In genomic region chr1:86395771-86396502, GRCh38 we compare ENCODE assay signal across 8 cellular contexts. TPM values are rescaled to one million over a fixed set of nuclear protein-coding genes. Genes with fewer than 3 reads are reported as not detected.
DNase-seq lines count a peak whose midpoint lies in the region; ATAC-seq and TF ChIP-seq lines count a peak whose summit lies in the region.

Gene ODF2L, minus strand, starts transcription at chr1:86396323. Its CDS starts 9,296 bp downstream, at chr1:86387027.

- TF ChIP-seq EP300 in SK-N-SH (IDR thresholded peaks at IDR 0.05; ENCODE audit: borderline replicate concordance in 1 of 2, low read depth in 1 of 2, low read length in 1 of 2) = no peak
- TF ChIP-seq EP300 in gastroesophageal sphincter (IDR thresholded peaks at IDR 0.05) = no peak
- no peak for TF ChIP-seq EP300 in suprapubic skin (IDR thresholded peaks at IDR 0.05)

- peak within 1 kb of the TSS; percentile 99 for H2AFZ ChIP-seq in SK-N-SH (ENCODE audit: low read depth)

- no peaks in the 10 kb centered on the region for H4K20me1 ChIP-seq in SK-N-SH (ENCODE audit: insufficient read depth)

- H3K4me2 ChIP-seq in SK-N-SH = peak within 1 kb of the TSS; percentile 84

- TF ChIP-seq CTCF in SK-N-SH (IDR thresholded peaks at IDR 0.05) (no peak), gastroesophageal sphincter (IDR thresholded peaks at IDR 0.05) (no peak), suprapubic skin (IDR thresholded peaks at IDR 0.05) (no peak)

- H3K27ac ChIP-seq in SK-N-SH (ENCODE audit: low read depth in 2 of 2, low read length in 1 of 2) (peak within 1 kb of the TSS; percentile 74 to 90), gastroesophageal sphincter (peak within 1 kb of the TSS; percentile 11 to 88 (median 84)), suprapubic skin (peak within 1 kb of the TSS; percentile 79)

- under 1% methylated on average over 45 of the region's 55 CpGs for WGBS in SK-N-SH (ENCODE audit: low lambda C conversion rate)
- WGBS in gastroesophageal sphincter (ENCODE audit: low coverage in 1 of 2), 2 donors = 0% methylated on average over 3 to 4 of the region's 55 CpGs
- under 1% methylated on average over 52 of the region's 55 CpGs for WGBS in suprapubic skin

- H3K9me3 ChIP-seq in SK-N-SH (no peaks in the 10 kb centered on the region), gastroesophageal sphincter (no peaks in the 10 kb centered on the region), suprapubic skin (no peaks in the 10 kb centered on the region)

- CTCF ChIA-PET in SK-N-SH (lab: Yijun Ruan, JAX) = interaction anchor here (0.8 to 1.6 kb wide), 4 partner anchors 11 to 309 kb away, joined by 3 to 7 read pairs (median 6); no protein-coding TSS in a partner anchor

- H3K9me2 ChIP-seq in SK-N-SH = no peaks in the 10 kb centered on the region

- peaks cover 16% of the 10 kb centered on the region for H3F3A ChIP-seq in SK-N-SH (replicated peaks; ENCODE audit: insufficient read depth)

- peaks cover 49% of the 10 kb centered on the region for H3K79me2 ChIP-seq in SK-N-SH (ENCODE audit: insufficient read depth)

- H3K4me1 ChIP-seq in SK-N-SH (ENCODE audit: control insufficient read depth in 1 of 2, insufficient read depth in 2 of 2, low read depth in 1 of 2, low read length in 1 of 2) = peaks cover 0 to 6% of the 10 kb centered on the region in 2 experiments; a peak in 1 of 4 replicates
- H3K4me1 ChIP-seq in gastroesophageal sphincter = peaks cover 0 to 39% (median 4%) of the 10 kb centered on the region in 3 donors
- H3K4me1 ChIP-seq in suprapubic skin = peaks cover 24% of the 10 kb centered on the region

- peak within 1 kb of the TSS; percentile 82 for H3K9ac ChIP-seq in SK-N-SH

- peak; percentile 50 for DNase-seq in GM04503 (ENCODE audit: low read depth)
- peak; percentile 70 for DNase-seq in NCI-H1048 (lab: John Stamatoyannopoulos, UW)
- peak; percentile 88 for DNase-seq in SK-N-SH
- DNase-seq in activated naive CD4-positive, alpha-beta T cell treated with anti-CD3 and anti-CD28 coated beads, Interleukin-2, amount 50 U/mL, for 16 hours = peak; percentile 88
- peak; percentile 24 to 95 (median 85) for DNase-seq in nucleus accumbens (lab: John Stamatoyannopoulos, UW)
- DNase-seq in suprapubic skin (ENCODE audit: low spot score in 2 of 2) = peak; percentile 95 to 96

- TF ChIP-seq POLR2A in gastroesophageal sphincter (IDR thresholded peaks at IDR 0.05) (peak; percentile 44 to 50), suprapubic skin (IDR thresholded peaks at IDR 0.05) (peak in 1 of 2 donors; percentile 44)

- TF ChIP-seq RAD21 in SK-N-SH (IDR thresholded peaks at IDR 0.05; ENCODE audit: low read length) = no peak

- POLR2A ChIA-PET in SK-N-SH (lab: Yijun Ruan, JAX) = interaction anchor here (0.9 to 1.5 kb wide), 4 partner anchors 11 to 308 kb away, joined by 3 to 5 read pairs (median 4); partner anchors contain the start of genes CLCA2 and SH3GLB1

- H3K27me3 ChIP-seq in SK-N-SH (ENCODE audit: insufficient read depth) (no peaks in the 10 kb centered on the region), gastroesophageal sphincter (no peaks in the 10 kb centered on the region), suprapubic skin (no peaks in the 10 kb centered on the region)

- peak; percentile 100 for ATAC-seq in HG02571 (IDR thresholded peaks at IDR 0.05; ENCODE audit: unreplicated experiment)
- ATAC-seq in gastroesophageal sphincter = peak; percentile 99

- peaks cover 0 to 8% of the 10 kb centered on the region in 2 experiments for H3K36me3 ChIP-seq in SK-N-SH (replicated peaks in 1 of 2; ENCODE audit: control insufficient read depth in 1 of 2, insufficient read depth in 2 of 2, low read length in 1 of 2)
- no peaks in the 10 kb centered on the region for H3K36me3 ChIP-seq in gastroesophageal sphincter
- H3K36me3 ChIP-seq in suprapubic skin = no peaks in the 10 kb centered on the region

- H3K4me3 ChIP-seq in SK-N-SH (ENCODE audit: low read depth in 2 of 2, low read length in 1 of 2) (peak within 1 kb of the TSS; percentile 96 to 97), gastroesophageal sphincter (peak within 1 kb of the TSS; percentile 85 to 88), suprapubic skin (peak within 1 kb of the TSS; percentile 93)

TF ChIP-seq in SK-N-SH, 30 proteins besides CTCF, POLR2A, EP300 and RAD21 (continues in another document):
- TF ChIP-seq JUND (IDR thresholded peaks at IDR 0.05) (no peak), GATA2 (CRISPR knock-in tag; IDR thresholded peaks at IDR 0.05) (no peak), GABPA (IDR thresholded peaks at IDR 0.05; ENCODE audit: low read depth) (no peak), POLR2AphosphoS5 (IDR thresholded peaks at IDR 0.05; ENCODE audit: low read depth, low read length) (peak; percentile 61), SMC3 (IDR thresholded peaks at IDR 0.05; ENCODE audit: low read depth, low read length) (no peak), TEAD4 (IDR thresholded peaks at IDR 0.05; ENCODE audit: borderline replicate concordance, insufficient read depth) (no peak), FOXM1 (IDR thresholded peaks at IDR 0.05; ENCODE audit: low read depth) (no peak), MEF2A (IDR thresholded peaks at IDR 0.05; ENCODE audit: borderline replicate concordance, low read depth) (no peak), CHD2 (IDR thresholded peaks at IDR 0.05; ENCODE audit: low read length, partially characterized antibody) (no peak), RFX5 (IDR thresholded peaks at IDR 0.05; ENCODE audit: low read length) (peak; percentile 77; the same call in 1 of the 2 replicates), ELF1 (IDR thresholded peaks at IDR 0.05) (no peak; the same call in 1 of the 2 replicates), FOXJ3 (CRISPR knock-in tag; IDR thresholded peaks at IDR 0.05) (peak; percentile 25; the same call in 1 of the 2 replicates), EZH2phosphoT487 (IDR thresholded peaks at IDR 0.05; ENCODE audit: borderline replicate concordance, low read depth) (no peak), YY1 (IDR thresholded peaks at IDR 0.05; ENCODE audit: low read depth) (peak; percentile 33; the same call in 1 of the 2 replicates), MAX (IDR thresholded peaks at IDR 0.05; ENCODE audit: low read depth) (peak; percentile 48), TAF1 (IDR thresholded peaks at IDR 0.05; ENCODE audit: borderline replicate concordance, low read depth, low read length) (peak; percentile 54; the same call in 1 of the 2 replicates)
- TF ChIP-seq, protein P1, sequence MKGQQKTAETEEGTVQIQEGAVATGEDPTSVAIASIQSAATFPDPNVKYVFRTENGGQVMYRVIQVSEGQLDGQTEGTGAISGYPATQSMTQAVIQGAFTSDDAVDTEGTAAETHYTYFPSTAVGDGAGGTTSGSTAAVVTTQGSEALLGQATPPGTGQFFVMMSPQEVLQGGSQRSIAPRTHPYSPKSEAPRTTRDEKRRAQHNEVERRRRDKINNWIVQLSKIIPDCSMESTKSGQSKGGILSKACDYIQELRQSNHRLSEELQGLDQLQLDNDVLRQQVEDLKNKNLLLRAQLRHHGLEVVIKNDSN (IDR thresholded peaks at IDR 0.05; ENCODE audit: borderline replicate concordance, low read depth) = no peak
- TF ChIP-seq, protein P2, sequence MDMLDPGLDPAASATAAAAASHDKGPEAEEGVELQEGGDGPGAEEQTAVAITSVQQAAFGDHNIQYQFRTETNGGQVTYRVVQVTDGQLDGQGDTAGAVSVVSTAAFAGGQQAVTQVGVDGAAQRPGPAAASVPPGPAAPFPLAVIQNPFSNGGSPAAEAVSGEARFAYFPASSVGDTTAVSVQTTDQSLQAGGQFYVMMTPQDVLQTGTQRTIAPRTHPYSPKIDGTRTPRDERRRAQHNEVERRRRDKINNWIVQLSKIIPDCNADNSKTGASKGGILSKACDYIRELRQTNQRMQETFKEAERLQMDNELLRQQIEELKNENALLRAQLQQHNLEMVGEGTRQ (IDR thresholded peaks at IDR 0.05; ENCODE audit: borderline replicate concordance, low read depth, low read length) = no peak
- TF ChIP-seq, protein P3, sequence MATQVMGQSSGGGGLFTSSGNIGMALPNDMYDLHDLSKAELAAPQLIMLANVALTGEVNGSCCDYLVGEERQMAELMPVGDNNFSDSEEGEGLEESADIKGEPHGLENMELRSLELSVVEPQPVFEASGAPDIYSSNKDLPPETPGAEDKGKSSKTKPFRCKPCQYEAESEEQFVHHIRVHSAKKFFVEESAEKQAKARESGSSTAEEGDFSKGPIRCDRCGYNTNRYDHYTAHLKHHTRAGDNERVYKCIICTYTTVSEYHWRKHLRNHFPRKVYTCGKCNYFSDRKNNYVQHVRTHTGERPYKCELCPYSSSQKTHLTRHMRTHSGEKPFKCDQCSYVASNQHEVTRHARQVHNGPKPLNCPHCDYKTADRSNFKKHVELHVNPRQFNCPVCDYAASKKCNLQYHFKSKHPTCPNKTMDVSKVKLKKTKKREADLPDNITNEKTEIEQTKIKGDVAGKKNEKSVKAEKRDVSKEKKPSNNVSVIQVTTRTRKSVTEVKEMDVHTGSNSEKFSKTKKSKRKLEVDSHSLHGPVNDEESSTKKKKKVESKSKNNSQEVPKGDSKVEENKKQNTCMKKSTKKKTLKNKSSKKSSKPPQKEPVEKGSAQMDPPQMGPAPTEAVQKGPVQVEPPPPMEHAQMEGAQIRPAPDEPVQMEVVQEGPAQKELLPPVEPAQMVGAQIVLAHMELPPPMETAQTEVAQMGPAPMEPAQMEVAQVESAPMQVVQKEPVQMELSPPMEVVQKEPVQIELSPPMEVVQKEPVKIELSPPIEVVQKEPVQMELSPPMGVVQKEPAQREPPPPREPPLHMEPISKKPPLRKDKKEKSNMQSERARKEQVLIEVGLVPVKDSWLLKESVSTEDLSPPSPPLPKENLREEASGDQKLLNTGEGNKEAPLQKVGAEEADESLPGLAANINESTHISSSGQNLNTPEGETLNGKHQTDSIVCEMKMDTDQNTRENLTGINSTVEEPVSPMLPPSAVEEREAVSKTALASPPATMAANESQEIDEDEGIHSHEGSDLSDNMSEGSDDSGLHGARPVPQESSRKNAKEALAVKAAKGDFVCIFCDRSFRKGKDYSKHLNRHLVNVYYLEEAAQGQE (IDR thresholded peaks at IDR 0.05; ENCODE audit: low read depth, low read length) = no peak

RNA-seq across cellular contexts. Expression of gene ODF2L, which starts in this region (rescaled TPM):
- 5.3 and 7.9 TPM in 2 replicates for polyA plus RNA-seq in SK-N-SH (2012; rRNA removed)
- polyA plus RNA-seq in SK-N-SH (2012; cell fraction: cytosol; rRNA removed) = 5.6 and 7.6 TPM in 2 replicates
- polyA plus RNA-seq in SK-N-SH (2012; cell fraction: nucleus; rRNA removed) = 10.6 and 24.1 TPM in 2 replicates
- 10 to 100 TPM in 3 of 4 donors, 1 to 10 TPM in 1; 9.2 to 30.8 (median 21.4) TPM for total RNA-seq in gastroesophageal sphincter
- 10 to 100 TPM; 16.6 to 33.4 (median 23.5) TPM for total RNA-seq in suprapubic skin

Comparison
In these comparisons a context has a peak if more than half of its experiments do, and no peak if none do; other contexts are left out.
1. Peak in every context shown above with its lines: DNase-seq, ATAC-seq, H3K4me3 ChIP-seq and H3K27ac ChIP-seq.